19 cellular contexts compared by ENCODE assay signal in the genomic region with DNA sequence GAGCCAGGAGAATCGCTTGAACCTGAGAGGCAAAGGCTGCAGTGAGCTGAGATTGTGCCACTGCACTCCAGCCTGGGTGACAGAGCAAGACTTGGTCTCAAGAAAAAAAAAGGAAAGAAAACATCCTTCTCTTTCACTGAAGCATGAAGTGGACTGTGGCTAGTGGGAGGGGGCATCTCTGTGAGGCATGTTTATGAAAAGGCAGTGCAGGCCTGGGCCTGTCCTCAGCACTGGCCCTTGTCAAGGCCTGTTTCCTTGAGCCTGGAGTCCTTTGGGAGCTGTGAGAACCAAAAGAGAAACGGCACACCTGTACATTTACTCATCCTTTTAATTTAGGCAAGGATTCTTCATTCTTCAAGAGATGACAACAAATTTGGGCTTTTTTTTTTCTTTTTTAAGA. TPM values are rescaled to one million over a fixed set of nuclear protein-coding genes. Genes with fewer than 3 reads are reported as not detected.
DNase-seq lines count a peak whose midpoint lies in the region; TF ChIP-seq lines count a peak whose summit lies in the region.
"Had no signal": no experiment of that assay in that cellular context is flagged by ENCODE, and none has a peak within 500 bp of the region (broad histone marks: within the 10 kb centered on the region; RNA-seq: fewer than 3 reads in every experiment).

No MANE protein-coding gene starts in this region.

- peaks cover 15 to 63% (median 40%) of the 10 kb centered on the region in 10 experiments for H3K4me1 ChIP-seq in BLaER1 treated with 17β-estradiol and CSF1 and Interleukin-3, amounts not matched to agents 10 nM and 100 nM
- H3K4me1 ChIP-seq in mesenchymal stem cell (ENCODE audit: control insufficient read depth, insufficient read depth, low read depth, low read length) (peaks cover 2% of the 10 kb centered on the region), vagina (no peaks in the 10 kb centered on the region)
- H3K4me1 ChIP-seq: transverse colon had no signal

- H2BK15ac ChIP-seq in mesenchymal stem cell (ENCODE audit: low read depth, poor library complexity, severe bottlenecking), result no peak overlapping the region

- peak overlapping the region in 6 of 11 experiments; percentile 43 to 69 (median 54); a peak in 13 of 22 replicates for H3K27ac ChIP-seq in BLaER1 treated with 17β-estradiol and CSF1 and Interleukin-3, amounts not matched to agents 10 nM and 100 nM
- H3K27ac ChIP-seq in WERI-Rb-1 (peak overlapping the region; percentile 43), mesenchymal stem cell (ENCODE audit: low read length, poor library complexity, severe bottlenecking) (no peak overlapping the region), vagina (no peak overlapping the region)
- H3K27ac ChIP-seq: transverse colon had no signal

- peak overlapping the region; percentile 19 for H4K8ac ChIP-seq in mesenchymal stem cell (ENCODE audit: low read length)

- no peak overlapping the region for H2AK5ac ChIP-seq in mesenchymal stem cell (ENCODE audit: low read length, severe bottlenecking)

- no peaks in the 10 kb centered on the region for H3K36me3 ChIP-seq in BLaER1 treated with 17β-estradiol and CSF1 and Interleukin-3, amounts not matched to agents 10 nM and 100 nM
- H3K36me3 ChIP-seq in WERI-Rb-1 (no peaks in the 10 kb centered on the region), mesenchymal stem cell (ENCODE audit: control insufficient read depth in 1 of 2, insufficient read depth in 2 of 2, low read depth in 1 of 2, low read length in 2 of 2) (no peaks in the 10 kb centered on the region), vagina (no peaks in the 10 kb centered on the region)
- H3K36me3 ChIP-seq: transverse colon had no signal

- H2AFZ ChIP-seq in mesenchymal stem cell (ENCODE audit: low read depth, low read length), result no peak overlapping the region

- no peak for TF ChIP-seq CTCF in WERI-Rb-1 (IDR thresholded peaks at IDR 0.05; ENCODE audit: low read depth, low read length)
- no peak for TF ChIP-seq CTCF in vagina (IDR thresholded peaks at IDR 0.05)

- H3K4me2 ChIP-seq in BLaER1 treated with 17β-estradiol and CSF1 and Interleukin-3, amounts not matched to agents 10 nM and 100 nM, result peak overlapping the region in 10 of 11 experiments; percentile 32 to 73 (median 52); a peak in 19 of 22 replicates
- no peak overlapping the region for H3K4me2 ChIP-seq in mesenchymal stem cell (ENCODE audit: low read length, poor library complexity, severe bottlenecking)

- no peak overlapping the region for H2BK5ac ChIP-seq in mesenchymal stem cell (ENCODE audit: low read depth, low read length, poor library complexity, severe bottlenecking)

- intact Hi-C loops in vagina (cut with DNase I), result no loop called here

- no peaks in the 10 kb centered on the region for H4K20me1 ChIP-seq in BLaER1 treated with 17β-estradiol and CSF1 and Interleukin-3, amounts not matched to agents 10 nM and 100 nM

- H3K9ac ChIP-seq in BLaER1 treated with 17β-estradiol and CSF1 and Interleukin-3, amounts not matched to agents 10 nM and 100 nM, result peak overlapping the region in 6 of 11 experiments; percentile 34 to 61 (median 38); a peak in 11 of 22 replicates
- H3K9ac ChIP-seq in mesenchymal stem cell (ENCODE audit: low read length), result no peak overlapping the region

- no peak overlapping the region for H3K18ac ChIP-seq in mesenchymal stem cell (ENCODE audit: low read depth in 1 of 2, low read length in 2 of 2)

- no peak overlapping the region for H3K23ac ChIP-seq in mesenchymal stem cell (ENCODE audit: low read length in 2 of 2)

- H3K79me1 ChIP-seq in mesenchymal stem cell (replicated peaks; ENCODE audit: low read length, poor library complexity, severe bottlenecking), result no peaks in the 10 kb centered on the region

- no peak overlapping the region for H3K4me3 ChIP-seq in BLaER1 treated with 17β-estradiol and CSF1 and Interleukin-3, amounts not matched to agents 10 nM and 100 nM
- H3K4me3 ChIP-seq in WERI-Rb-1 (ENCODE audit: low read depth, low read length) (no peak overlapping the region), mesenchymal stem cell (ENCODE audit: insufficient read depth in 1 of 2, low read depth in 1 of 2, low read length in 2 of 2) (no peak overlapping the region), vagina (no peak overlapping the region)
- H3K4me3 ChIP-seq: transverse colon had no signal

- no peaks in the 10 kb centered on the region for H3K27me3 ChIP-seq in BLaER1 treated with 17β-estradiol and CSF1 and Interleukin-3, amounts not matched to agents 10 nM and 100 nM
- H3K27me3 ChIP-seq in WERI-Rb-1 (ENCODE audit: insufficient read depth, low read depth, severe bottlenecking) (no peaks in the 10 kb centered on the region), mesenchymal stem cell (ENCODE audit: control insufficient read depth in 1 of 2, insufficient read depth in 1 of 2, low read length in 2 of 2) (peaks cover 4 to 23% of the 10 kb centered on the region in 2 experiments), vagina (no peaks in the 10 kb centered on the region)

- no peaks in the 10 kb centered on the region for H3K9me3 ChIP-seq in BLaER1 treated with 17β-estradiol and CSF1 and Interleukin-3, amounts not matched to agents 10 nM and 100 nM (replicated peaks in 1 of 11)
- H3K9me3 ChIP-seq in WERI-Rb-1 (ENCODE audit: severe bottlenecking) (peaks cover 11% of the 10 kb centered on the region), mesenchymal stem cell (ENCODE audit: control insufficient read depth, low read length) (no peaks in the 10 kb centered on the region), vagina (no peaks in the 10 kb centered on the region)
- H3K9me3 ChIP-seq: transverse colon had no signal

- DNase-seq in LoVo (ENCODE audit: low spot score) (peak; percentile 43), WERI-Rb-1 (no peak), mesenchymal stem cell (peak; percentile 34), NCI-H2029 (lab: John Stamatoyannopoulos, UW) (no peak), AML-193 (lab: John Stamatoyannopoulos, UW) (no peak), vagina (ENCODE audit: extremely low spot score in 2 of 2) (no peak), ecto neural progenitor cell (ENCODE audit: low spot score) (no peak)
- DNase-seq: activated naive CD4-positive, alpha-beta T cell treated with anti-CD3 and anti-CD28 coated beads for 36 hours; CD4-positive, alpha-beta memory T cell; EL; hypothalamus; left cardiac atrium; NCI-H1930; NK-92 treated with Interleukin-12 subunit alpha and Interleukin-12 subunit beta, amount 100 ng/mL, for 24 hours; right cardiac atrium; RPMI8226; stimulated activated naive CD8-positive, alpha-beta T cell treated with anti-CD3 and anti-CD28 coated beads, Interleukin-15, Interleukin-2, amounts not matched to agents 100 U/mL and 50 U/mL, for 24 hours; transverse colon had no signal

- H4K91ac ChIP-seq in mesenchymal stem cell (ENCODE audit: low read length), result no peak overlapping the region

- H2BK120ac ChIP-seq in mesenchymal stem cell (ENCODE audit: low read depth, low read length), result no peak overlapping the region

- TF ChIP-seq POLR2A in vagina (IDR thresholded peaks at IDR 0.05), result no peak

- 67% methylated on average over 2 of the region's 2 CpGs for WGBS in mesenchymal stem cell

- H3K14ac ChIP-seq in mesenchymal stem cell (ENCODE audit: low read length in 2 of 2), result no peak overlapping the region

- no peak overlapping the region for H2BK12ac ChIP-seq in mesenchymal stem cell (ENCODE audit: low read length in 2 of 2)

- H3K4ac ChIP-seq in mesenchymal stem cell (ENCODE audit: low read depth in 1 of 2, low read length in 2 of 2), result no peak overlapping the region

RNA-seq across cellular contexts. Expression of gene FUBP3, which starts 18.3 kb away (rescaled TPM):
- 38.9 TPM for polyA plus RNA-seq in mesenchymal stem cell (2013, experiment 1 of 2)
- 38.0 TPM for polyA plus RNA-seq in mesenchymal stem cell (2013, experiment 2 of 2)
- 33.6 TPM for total RNA-seq in vagina

Comparison
In these comparisons a context has a peak if more than half of its experiments do, and no peak if none do; other contexts are left out.
1. H3K27ac ChIP-seq: peak in BLaER1 treated with 17β-estradiol and CSF1 and Interleukin-3, amounts not matched to agents 10 nM and 100 nM (6 of 11) and WERI-Rb-1 (single experiment); none in mesenchymal stem cell (single experiment) and vagina (single experiment).
2. DNase-seq: peak in LoVo (single experiment) and mesenchymal stem cell (single experiment); none in WERI-Rb-1 (single experiment), NCI-H2029 (single experiment), AML-193 (0 of 2), vagina (0 of 2) and ecto neural progenitor cell (single experiment).